In the genomic region with DNA sequence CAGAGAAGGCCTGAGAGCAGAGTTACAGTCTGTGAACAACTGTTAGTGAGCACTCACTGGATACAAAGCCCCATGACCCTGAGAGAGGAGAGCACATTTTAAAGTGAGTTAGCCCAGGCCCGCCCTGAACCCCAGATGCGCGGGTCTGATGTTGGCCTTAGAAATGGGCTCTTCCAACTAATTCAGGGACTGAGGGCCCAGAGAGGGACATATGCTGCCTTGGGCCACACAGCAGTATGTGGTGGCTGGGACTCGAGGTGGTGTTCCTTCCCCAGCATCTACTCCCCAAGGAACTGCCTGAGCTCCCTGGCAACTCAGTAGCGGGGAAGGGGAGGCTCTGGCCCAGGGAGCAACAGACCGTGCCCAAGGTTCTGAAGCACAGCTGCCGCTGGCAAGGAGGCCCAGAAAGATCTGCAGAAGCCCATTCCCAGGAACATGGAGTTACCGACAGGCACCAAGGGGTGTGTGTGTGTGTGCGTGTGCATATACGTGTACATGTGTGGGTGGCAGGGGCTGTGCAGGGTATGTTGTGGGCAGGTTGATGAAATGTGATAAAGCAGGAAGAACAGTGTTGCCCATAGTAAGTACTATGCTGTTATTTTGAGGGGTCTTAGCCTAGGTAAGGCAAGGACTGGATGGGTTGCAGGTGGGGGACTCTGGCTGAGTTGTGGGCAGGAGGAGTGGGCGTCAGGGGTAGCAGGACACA, we compare ENCODE assay signal across 11 cellular contexts. TPM values are rescaled to one million over a fixed set of nuclear protein-coding genes. Genes with fewer than 3 reads are reported as not detected.
DNase-seq lines count a peak whose midpoint lies in the region; ATAC-seq and TF ChIP-seq lines count a peak whose summit lies in the region.
"Had no signal": no experiment of that assay in that cellular context is flagged by ENCODE, and none has a peak within 500 bp of the region (broad histone marks: within the 10 kb centered on the region; RNA-seq: fewer than 3 reads in every experiment).

No MANE protein-coding gene starts in this region.

- H3K9me3 Mint-ChIP-seq in T-helper 1 cell treated with Interleukin-12 subunit alpha and Interleukin-12 subunit beta and Interleukin-4 antibody, amounts not matched to agents 30 μg/mL and 1 μg/mL, for 36 hours, result no peaks in the 10 kb centered on the region
- no peaks in the 10 kb centered on the region for H3K9me3 Mint-ChIP-seq in activated B cell treated with CpG ODN at 0.5 μM for 24 hours
- no peaks in the 10 kb centered on the region for H3K9me3 Mint-ChIP-seq in immature natural killer cell
- no peaks in the 10 kb centered on the region for H3K9me3 Mint-ChIP-seq in stimulated activated memory B cell treated with anti-CD40 and anti-IgM and Interleukin-4, amounts not matched to agents 10 μg/mL and 1 μg/mL and 100 μg/mL, for 72 hours

- DNase-seq in T-helper 1 cell (no peak), activated B cell treated with CpG ODN at 0.5 μM for 24 hours (no peak), immature natural killer cell (no peak), AG08395 (ENCODE audit: low spot score) (no peak), MG63 (no peak)
- DNase-seq: cortex of kidney had no signal

- H3K27me3 ChIP-seq in MG63, result no peaks in the 10 kb centered on the region

- no peak for TF ChIP-seq CTCF in activated B cell treated with CpG ODN at 0.5 μM for 24 hours (IDR thresholded peaks at IDR 0.05)

- no peaks in the 10 kb centered on the region for H3K36me3 Mint-ChIP-seq in T-helper 1 cell treated with Interleukin-12 subunit alpha and Interleukin-12 subunit beta and Interleukin-4 antibody, amounts not matched to agents 30 μg/mL and 1 μg/mL, for 36 hours (ENCODE audit: low read depth)
- H3K36me3 Mint-ChIP-seq in activated B cell treated with CpG ODN at 0.5 μM for 24 hours (ENCODE audit: low read depth) (no peaks in the 10 kb centered on the region), immature natural killer cell (no peaks in the 10 kb centered on the region)
- H3K36me3 Mint-ChIP-seq in stimulated activated memory B cell treated with anti-CD40 and anti-IgM and Interleukin-4, amounts not matched to agents 10 μg/mL and 1 μg/mL and 100 μg/mL, for 72 hours, result no peaks in the 10 kb centered on the region

- H3K27ac Mint-ChIP-seq in T-helper 1 cell treated with Interleukin-12 subunit alpha and Interleukin-12 subunit beta and Interleukin-4 antibody, amounts not matched to agents 30 μg/mL and 1 μg/mL, for 36 hours, result no peak overlapping the region
- H3K27ac Mint-ChIP-seq in activated B cell treated with CpG ODN at 0.5 μM for 24 hours (no peak overlapping the region), immature natural killer cell (no peak overlapping the region)
- H3K27ac Mint-ChIP-seq in stimulated activated memory B cell treated with anti-CD40 and anti-IgM and Interleukin-4, amounts not matched to agents 10 μg/mL and 1 μg/mL and 100 μg/mL, for 72 hours, result no peak overlapping the region

- POLR2A ChIA-PET in activated B cell treated with CpG ODN at 0.5 μM for 24 hours (lab: Charles Lee), result no interaction called here

- intact Hi-C loops in activated B cell treated with CpG ODN at 0.5 μM for 24 hours (cut with micrococcal nuclease), result loop anchor here (10.0 kb wide), 1 partner anchor 353 kb away; no protein-coding TSS in a partner anchor

- no peak overlapping the region for H3K4me3 ChIP-seq in MG63
- H3K4me3 ChIP-seq: lung had no signal

- peak overlapping the region; percentile 12 for H3K4me3 Mint-ChIP-seq in T-helper 1 cell treated with Interleukin-12 subunit alpha and Interleukin-12 subunit beta and Interleukin-4 antibody, amounts not matched to agents 30 μg/mL and 1 μg/mL, for 36 hours
- peak overlapping the region; percentile 20 for H3K4me3 Mint-ChIP-seq in activated B cell treated with CpG ODN at 0.5 μM for 24 hours
- peak overlapping the region; percentile 16 to 68 (median 58) for H3K4me3 Mint-ChIP-seq in immature natural killer cell
- H3K4me3 Mint-ChIP-seq in stimulated activated memory B cell treated with anti-CD40 and anti-IgM and Interleukin-4, amounts not matched to agents 10 μg/mL and 1 μg/mL and 100 μg/mL, for 72 hours, result peak overlapping the region; percentile 46

- no peak for ATAC-seq in activated B cell treated with CpG ODN at 0.5 μM for 24 hours (ENCODE audit: low read depth)
- ATAC-seq in stimulated activated memory B cell treated with anti-CD40 and anti-IgM and Interleukin-4, amounts not matched to agents 10 μg/mL and 1 μg/mL and 100 μg/mL, for 72 hours, result no peak
- ATAC-seq in HG03354 (IDR thresholded peaks at IDR 0.05; ENCODE audit: poor library complexity, severe bottlenecking, unreplicated experiment), result no peak

- CTCF ChIA-PET in activated B cell treated with CpG ODN at 0.5 μM for 24 hours (lab: Charles Lee), result interaction anchor here (1.6 kb wide), 1 partner anchor 176 kb away, joined by 4 read pairs; no protein-coding TSS in a partner anchor

- H3K36me3 ChIP-seq in MG63, result no peaks in the 10 kb centered on the region
- H3K36me3 ChIP-seq: heart right ventricle had no signal

- no peaks in the 10 kb centered on the region for H3K9me3 ChIP-seq in MG63
- H3K9me3 ChIP-seq: heart right ventricle had no signal

- H3K4me1 Mint-ChIP-seq in T-helper 1 cell treated with Interleukin-12 subunit alpha and Interleukin-12 subunit beta and Interleukin-4 antibody, amounts not matched to agents 30 μg/mL and 1 μg/mL, for 36 hours (ENCODE audit: low read depth), result peaks cover 15% of the 10 kb centered on the region
- peaks cover 6% of the 10 kb centered on the region for H3K4me1 Mint-ChIP-seq in activated B cell treated with CpG ODN at 0.5 μM for 24 hours
- peaks cover 7 to 10% of the 10 kb centered on the region in 2 donors for H3K4me1 Mint-ChIP-seq in immature natural killer cell
- H3K4me1 Mint-ChIP-seq in stimulated activated memory B cell treated with anti-CD40 and anti-IgM and Interleukin-4, amounts not matched to agents 10 μg/mL and 1 μg/mL and 100 μg/mL, for 72 hours, result peaks cover 8% of the 10 kb centered on the region

- no peaks in the 10 kb centered on the region for H3K27me3 Mint-ChIP-seq in T-helper 1 cell treated with Interleukin-12 subunit alpha and Interleukin-12 subunit beta and Interleukin-4 antibody, amounts not matched to agents 30 μg/mL and 1 μg/mL, for 36 hours (ENCODE audit: low read depth)
- H3K27me3 Mint-ChIP-seq in activated B cell treated with CpG ODN at 0.5 μM for 24 hours, result peaks cover 23% of the 10 kb centered on the region
- peaks cover 0 to 3% (median 2%) of the 10 kb centered on the region in 3 donors for H3K27me3 Mint-ChIP-seq in immature natural killer cell (ENCODE audit: low read depth in 3 of 3)
- H3K27me3 Mint-ChIP-seq in stimulated activated memory B cell treated with anti-CD40 and anti-IgM and Interleukin-4, amounts not matched to agents 10 μg/mL and 1 μg/mL and 100 μg/mL, for 72 hours, result peaks cover 42% of the 10 kb centered on the region

RNA-seq across cellular contexts. Expression of a gene that starts 40.5 kb away (rescaled TPM):
- total RNA-seq in activated B cell treated with CpG ODN at 0.5 μM for 24 hours, result not detected in 2 replicates
- not detected for polyA plus RNA-seq in immature natural killer cell
- total RNA-seq in MG63 (2014; rRNA removed; shearing (Covaris generic); ENCODE audit: low replicate concordance), result 12.0 and 18.2 TPM in 2 replicates

Comparison
In these comparisons a context has a peak if more than half of its experiments do, and no peak if none do; other contexts are left out.
1. RNA of a gene that starts 40.5 kb away (total RNA-seq): 12.0 to 18.2 TPM in MG63; not detected in activated B cell treated with CpG ODN at 0.5 μM for 24 hours; every median in the first group is over 10 times any median in the second.
2. Peak in every context shown above with its lines, with median percentiles within 50 percentile points of each other: H3K4me3 Mint-ChIP-seq.